ENCODE assay signal across 1 cellular context in genomic region chr10:691216-691615, GRCh38.
TF ChIP-seq lines count a peak whose summit lies in the region.

No MANE protein-coding gene starts in this region.

TF ChIP-seq in IMR-90, 13 proteins besides CTCF, POLR2A, EP300 and RAD21:
- TF ChIP-seq, protein P1, sequence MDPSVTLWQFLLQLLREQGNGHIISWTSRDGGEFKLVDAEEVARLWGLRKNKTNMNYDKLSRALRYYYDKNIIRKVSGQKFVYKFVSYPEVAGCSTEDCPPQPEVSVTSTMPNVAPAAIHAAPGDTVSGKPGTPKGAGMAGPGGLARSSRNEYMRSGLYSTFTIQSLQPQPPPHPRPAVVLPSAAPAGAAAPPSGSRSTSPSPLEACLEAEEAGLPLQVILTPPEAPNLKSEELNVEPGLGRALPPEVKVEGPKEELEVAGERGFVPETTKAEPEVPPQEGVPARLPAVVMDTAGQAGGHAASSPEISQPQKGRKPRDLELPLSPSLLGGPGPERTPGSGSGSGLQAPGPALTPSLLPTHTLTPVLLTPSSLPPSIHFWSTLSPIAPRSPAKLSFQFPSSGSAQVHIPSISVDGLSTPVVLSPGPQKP (IDR thresholded peaks at IDR 0.05; ENCODE audit: borderline replicate concordance, low read depth, low read length) = no peak
- TF ChIP-seq MXI1 (IDR thresholded peaks at IDR 0.05; ENCODE audit: borderline replicate concordance, low read depth, low read length) (no peak), SMC3 (IDR thresholded peaks at IDR 0.05; ENCODE audit: low read depth, low read length) (no peak), CEBPB (IDR thresholded peaks at IDR 0.05; ENCODE audit: low read depth, low read length) (no peak), RCOR1 (IDR thresholded peaks at IDR 0.05; ENCODE audit: insufficient replicate concordance, low read length) (no peak), BHLHE40 (IDR thresholded peaks at IDR 0.05; ENCODE audit: low read depth, low read length) (no peak), CHD1 (IDR thresholded peaks at IDR 0.05; ENCODE audit: low read depth, low read length) (no peak), FOS (IDR thresholded peaks at IDR 0.05; ENCODE audit: low read depth, low read length) (no peak), MAZ (IDR thresholded peaks at IDR 0.05; ENCODE audit: borderline replicate concordance, low read depth, low read length) (no peak), USF2 (IDR thresholded peaks at IDR 0.05; ENCODE audit: low read depth, low read length) (no peak), RFX5 (IDR thresholded peaks at IDR 0.05; ENCODE audit: low read depth, low read length) (no peak), MAFK (IDR thresholded peaks at IDR 0.05; ENCODE audit: low read depth, low read length) (no peak)
